24 cellular contexts compared by ENCODE assay signal in genomic region chr7:82263880-82264751, GRCh38.
DNase-seq lines count a peak whose midpoint lies in the region; ATAC-seq, FAIRE-seq and TF ChIP-seq lines count a peak whose summit lies in the region.
"Had no signal": no experiment of that assay in that cellular context is flagged by ENCODE, and none has a peak within 500 bp of the region (broad histone marks: within the 10 kb centered on the region; RNA-seq: fewer than 3 reads in every experiment).

No MANE protein-coding gene starts in this region.

- H3K79me2 ChIP-seq in HepG2 (ENCODE audit: insufficient read depth, low read length): no peaks in the 10 kb centered on the region

- H3K27ac ChIP-seq in A673 (ENCODE audit: low read depth, low read length, poor library complexity, severe bottlenecking) (no peak overlapping the region), HepG2 (ENCODE audit: extremely low read length, insufficient read depth, low read length) (no peak overlapping the region)
- H3K27ac ChIP-seq: A549, right lobe of liver, tibial nerve had no signal

- H2AFZ ChIP-seq in HepG2 (ENCODE audit: low read length): no peak overlapping the region

- in situ Hi-C loops in HepG2 (cut with HindIII; ENCODE audit: extremely low pct_ligation_motif_present, low pct_unique_long_range_greater_than_20kb): no loop called here

- no peaks in the 10 kb centered on the region for H3K27me3 ChIP-seq in A673 (replicated peaks; ENCODE audit: insufficient read depth, low read depth, low read length, poor library complexity)
- H3K27me3 ChIP-seq in HepG2 (ENCODE audit: control insufficient read depth in 1 of 2, insufficient read depth in 2 of 2, low read length in 2 of 2): no peaks in the 10 kb centered on the region
- H3K27me3 ChIP-seq: right lobe of liver, tibial nerve had no signal

- no peak overlapping the region for H3K4me2 ChIP-seq in HepG2 (ENCODE audit: low read depth, low read length)
- H3K4me2 ChIP-seq: A549 had no signal

- H3K4me3 ChIP-seq in A673 (ENCODE audit: low read depth, low read length, poor library complexity, severe bottlenecking) (no peak overlapping the region), HepG2 (replicated peaks in 1 of 3; ENCODE audit: insufficient read depth in 1 of 3, low read depth in 2 of 3, low read length in 3 of 3) (no peak overlapping the region)
- H3K4me3 ChIP-seq: A549, lung, right lobe of liver, tibial nerve had no signal

- no peak for TF ChIP-seq EP300 in HepG2 (IDR thresholded peaks at IDR 0.05; ENCODE audit: low read depth in 2 of 2, low read length in 2 of 2)
- no peak for TF ChIP-seq EP300 in HepG2 (CRISPR knock-in tag; IDR thresholded peaks at IDR 0.05; ENCODE audit: borderline replicate concordance)

- peaks cover 9% of the 10 kb centered on the region for H3K36me3 Mint-ChIP-seq in brain
- H3K36me3 Mint-ChIP-seq: CD14-positive monocyte; stimulated activated naive B cell treated with anti-CD40 and anti-IgM and Interleukin-4, amounts not matched to agents 10 μg/mL and 1 μg/mL and 100 μg/mL, for 72 hours had no signal

- CTCF ChIA-PET in A673 (lab: Charles Lee): no interaction called here
- CTCF ChIA-PET in HepG2 (lab: Yijun Ruan, JAX; ENCODE audit: low intra/inter-chr PET ratio, low total read pairs): no interaction called here

- ATAC-seq in GM21619 (IDR thresholded peaks at IDR 0.05; ENCODE audit: unreplicated experiment) (no peak), GM21737 (IDR thresholded peaks at IDR 0.05; ENCODE audit: unreplicated experiment) (no peak), HepG2 (no peak)
- ATAC-seq: A549; right lobe of liver; stimulated activated naive B cell treated with anti-CD40 and anti-IgM and Interleukin-4, amounts not matched to agents 10 μg/mL and 1 μg/mL and 100 μg/mL, for 72 hours had no signal

- H3K9me3 ChIP-seq in A673 (ENCODE audit: low read depth, low read length, poor library complexity, severe bottlenecking) (no peaks in the 10 kb centered on the region), HepG2 (ENCODE audit: low read length) (no peaks in the 10 kb centered on the region)
- H3K9me3 ChIP-seq: A549, tibial nerve had no signal

- TF ChIP-seq RAD21 in HepG2 (CRISPR knock-in tag; IDR thresholded peaks at IDR 0.05): no peak

- no peak for FAIRE-seq in HepG2 (lab: Jason Lieb, UNC)
- FAIRE-seq: A549, GM19239 had no signal

- H3K27me3 Mint-ChIP-seq in brain: peaks cover 3% of the 10 kb centered on the region
- H3K27me3 Mint-ChIP-seq: activated CD4-positive, alpha-beta T cell treated with anti-CD3 and anti-CD28 coated beads, Interleukin-2, amount 10 ng/mL, durations not matched to agents 24 days and 14 days; stimulated activated naive B cell treated with anti-CD40 and anti-IgM and Interleukin-4, amounts not matched to agents 10 μg/mL and 1 μg/mL and 100 μg/mL, for 72 hours had no signal

- peak overlapping the region in 4 of 5 experiments; percentile 38 to 62 (median 45) for H3K4me3 Mint-ChIP-seq in brain
- H3K4me3 Mint-ChIP-seq: activated CD4-positive, alpha-beta T cell treated with anti-CD3 and anti-CD28 coated beads, Interleukin-2, amount 10 ng/mL, durations not matched to agents 24 days and 14 days; CD14-positive monocyte; stimulated activated naive B cell treated with anti-CD40 and anti-IgM and Interleukin-4, amounts not matched to agents 10 μg/mL and 1 μg/mL and 100 μg/mL, for 72 hours had no signal

- intact Hi-C loops in A673 (cut with micrococcal nuclease; ENCODE audit: unreplicated experiment) (no loop called here), HepG2 (cut with micrococcal nuclease; ENCODE audit: unreplicated experiment) (no loop called here)

- H3K9me3 Mint-ChIP-seq in brain: no peaks in the 10 kb centered on the region
- H3K9me3 Mint-ChIP-seq: activated CD4-positive, alpha-beta T cell treated with anti-CD3 and anti-CD28 coated beads, Interleukin-2, amount 10 ng/mL, durations not matched to agents 24 days and 14 days; stimulated activated naive B cell treated with anti-CD40 and anti-IgM and Interleukin-4, amounts not matched to agents 10 μg/mL and 1 μg/mL and 100 μg/mL, for 72 hours had no signal

- H3K4me1 Mint-ChIP-seq in brain: peaks cover 46% of the 10 kb centered on the region
- H3K4me1 Mint-ChIP-seq: activated CD4-positive, alpha-beta T cell treated with anti-CD3 and anti-CD28 coated beads, Interleukin-2, amount 10 ng/mL, durations not matched to agents 24 days and 14 days; CD14-positive monocyte; stimulated activated naive B cell treated with anti-CD40 and anti-IgM and Interleukin-4, amounts not matched to agents 10 μg/mL and 1 μg/mL and 100 μg/mL, for 72 hours had no signal

- TF ChIP-seq CTCF in A673 (conservative IDR thresholded peaks at IDR 0.05; ENCODE audit: low read depth, low read length) (no peak), brain (conservative IDR thresholded peaks at IDR 0.05) (no peak), HepG2 (CRISPR knock-in tag; IDR thresholded peaks at IDR 0.05) (no peak)

- no peaks in the 10 kb centered on the region for H3K36me3 ChIP-seq in A673 (ENCODE audit: insufficient read depth, low read length, poor library complexity, severe bottlenecking)
- no peaks in the 10 kb centered on the region for H3K36me3 ChIP-seq in HepG2 (replicated peaks in 1 of 2; ENCODE audit: control insufficient read depth in 1 of 2, insufficient read depth in 2 of 2, low read length in 2 of 2)
- H3K36me3 ChIP-seq: right lobe of liver, tibial nerve had no signal

- DNase-seq in A673 (ENCODE audit: low spot score) (peak; percentile 71), NCI-H1092 (lab: John Stamatoyannopoulos, UW) (peak; percentile 77), NCI-H446 treated with DMSO at 0.1 percent for 48 hours (lab: John Stamatoyannopoulos, UW) (peak; percentile 54), glomerular visceral epithelial cell (ENCODE audit: extremely low spot score) (no peak), HepG2 (ENCODE audit: low spot score) (no peak)
- DNase-seq: activated CD4-positive, alpha-beta T cell treated with anti-CD3 and anti-CD28 coated beads, Interleukin-2, amount 10 ng/mL, durations not matched to agents 24 days and 14 days; activated CD8-positive, alpha-beta memory T cell treated with anti-CD3 and anti-CD28 coated beads, Interleukin-2, amount 50 U/mL, for 48 hours; activated gamma-delta T cell treated with Interleukin-2 at 50 U/mL for 16 hours; amniotic stem cell; central memory CD4-positive, alpha-beta T cell; HCEC 1CT; islet precursor cell; KG1; NK-92 treated with Interleukin-12 subunit alpha and Interleukin-12 subunit beta, amount 100 ng/mL, for 24 hours; right lobe of liver; stimulated activated naive B cell treated with anti-CD40 and anti-IgM and Interleukin-4, amounts not matched to agents 10 μg/mL and 1 μg/mL and 100 μg/mL, for 72 hours had no signal

- 2% methylated on average over 2 of the region's 2 CpGs for WGBS in HepG2 (ENCODE audit: low lambda C conversion rate)

- H3K9ac ChIP-seq in HepG2 (ENCODE audit: insufficient read depth, low read depth, low read length): no peak overlapping the region

- no peak for TF ChIP-seq POLR2A in HepG2 (IDR thresholded peaks at IDR 0.05; ENCODE audit: insufficient read depth in 1 of 2, low read depth in 2 of 2, low read length in 2 of 2)

- peak overlapping the region; percentile 70 to 92 (median 85) for H3K27ac Mint-ChIP-seq in brain
- H3K27ac Mint-ChIP-seq: activated CD4-positive, alpha-beta T cell treated with anti-CD3 and anti-CD28 coated beads, Interleukin-2, amount 10 ng/mL, durations not matched to agents 24 days and 14 days; CD14-positive monocyte; stimulated activated naive B cell treated with anti-CD40 and anti-IgM and Interleukin-4, amounts not matched to agents 10 μg/mL and 1 μg/mL and 100 μg/mL, for 72 hours had no signal

- H3K4me1 ChIP-seq in A673 (ENCODE audit: insufficient read depth, low read length, poor library complexity, severe bottlenecking) (peaks cover 36% of the 10 kb centered on the region), HepG2 (ENCODE audit: insufficient read depth, low read length) (no peaks in the 10 kb centered on the region)
- H3K4me1 ChIP-seq: right lobe of liver, tibial nerve had no signal

- no TSS peak for BruUV-seq in A673 (replicated peaks; lab: Mats Ljungman, UMichigan)
- no TSS peak for BruUV-seq in HepG2 (replicated peaks; lab: Mats Ljungman, UMichigan)

- H4K20me1 ChIP-seq in HepG2 (ENCODE audit: insufficient read depth, low read length): no peaks in the 10 kb centered on the region

- POLR2A ChIA-PET in A673 (lab: Charles Lee; ENCODE audit: low non-redundant PET) (no interaction called here), HepG2 (lab: Yijun Ruan, JAX) (no interaction called here)

TF ChIP-seq in HepG2, 621 proteins besides CTCF, POLR2A, EP300 and RAD21:
- no peak for TF ChIP-seq HNF1A (IDR thresholded peaks at IDR 0.05; ENCODE audit: low read depth)
- no peak for TF ChIP-seq HNF1A (CRISPR knock-in tag; IDR thresholded peaks at IDR 0.05; ENCODE audit: borderline replicate concordance)

Comparison
In these comparisons a context has a peak if more than half of its experiments do, and no peak if none do; other contexts are left out.
1. DNase-seq: peak in A673 (single experiment), NCI-H1092 (single experiment) and NCI-H446 treated with DMSO at 0.1 percent for 48 hours (single experiment); none in glomerular visceral epithelial cell (single experiment) and HepG2 (single experiment).